24 cellular contexts compared by ENCODE assay signal in the genomic region with DNA sequence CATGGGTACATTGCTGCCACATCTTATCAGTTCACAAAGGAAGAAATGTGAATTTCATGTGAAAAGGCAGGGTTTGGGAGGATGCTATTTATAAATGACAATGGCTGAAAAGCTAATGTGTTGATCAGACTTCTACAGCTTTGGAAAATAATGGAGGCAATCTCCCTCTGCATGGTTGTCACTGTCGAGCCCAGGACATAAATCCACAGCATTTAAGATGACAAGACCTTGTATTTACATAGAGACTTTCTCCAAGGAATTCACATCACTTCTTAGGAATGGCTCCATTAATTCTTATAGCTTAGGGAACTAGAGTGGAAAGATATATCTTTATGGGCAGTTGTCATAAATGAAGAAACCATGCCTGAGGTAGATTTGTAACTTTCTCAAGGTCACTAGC.
"Had no signal": no experiment of that assay in that cellular context is flagged by ENCODE, and none has a peak within 500 bp of the region (broad histone marks: within the 10 kb centered on the region; RNA-seq: fewer than 3 reads in every experiment).

No MANE protein-coding gene starts in this region.

- H3K27ac ChIP-seq: adrenal gland, breast epithelium, Peyer's patch, RWPE1, SJSA1 had no signal

- H3K4me3 ChIP-seq: adrenal gland, breast epithelium, Peyer's patch, SJSA1 had no signal

- DNase-seq: activated CD4-positive, alpha-beta T cell treated with anti-CD3 and anti-CD28 coated beads for 4 hours; activated CD8-positive, alpha-beta memory T cell treated with anti-CD3 and anti-CD28 coated beads, Interleukin-2, amount 50 U/mL, for 4 hours; activated CD8-positive, alpha-beta T cell treated with anti-CD3 and anti-CD28 coated beads for 36 hours; activated naive CD4-positive, alpha-beta T cell treated with anti-CD3 and anti-CD28 coated beads, Interleukin-2, amount 50 U/mL, for 16 hours; activated naive CD8-positive, alpha-beta T cell treated with anti-CD3 and anti-CD28 coated beads, Interleukin-2, amount 10 ng/mL, durations not matched to agents 7 days and 5 days; activated T-cell treated with anti-CD3 and anti-CD28 coated beads, Interleukin-2, amount 50 U/mL, for 72 hours; adrenal gland; anterior cingulate cortex; caudate nucleus; NCI-H1092; NCI-H1930; NCI-H2107; NCI-H2171 treated with DMSO at 0.1 percent for 48 hours; NCI-H226; Peyer's patch; Right ventricle myocardium superior; SW 1271 had no signal

- H3K4me1 ChIP-seq: adrenal gland, breast epithelium, Peyer's patch had no signal

- ATAC-seq: activated CD4-positive, CD25-positive, alpha-beta regulatory T cell treated with anti-CD3 and anti-CD28 coated beads, Interleukin-2, amount 50 U/mL, for 24 hours; activated CD8-positive, alpha-beta T cell treated with anti-CD3 and anti-CD28 coated beads for 36 hours; activated T-cell treated with anti-CD3 and anti-CD28 coated beads, Interleukin-2, amount 50 U/mL, for 72 hours; SK-N-SH treated with all-trans-retinoic acid at 6 μM for 48 hours had no signal

- H3K36me3 Mint-ChIP-seq: activated naive CD8-positive, alpha-beta T cell treated with anti-CD3 and anti-CD28 coated beads, Interleukin-2, amount 10 ng/mL, durations not matched to agents 7 days and 5 days had no signal

- H3K4me3 Mint-ChIP-seq: activated CD8-positive, alpha-beta T cell treated with anti-CD3 and anti-CD28 coated beads for 36 hours; activated naive CD8-positive, alpha-beta T cell treated with anti-CD3 and anti-CD28 coated beads, Interleukin-2, amount 10 ng/mL, durations not matched to agents 7 days and 5 days; activated T-cell treated with anti-CD3 and anti-CD28 coated beads, Interleukin-2, amount 50 U/mL, for 72 hours; T-helper 2 cell treated with Interferon-gamma antibody and Interleukin-4, amounts not matched to agents 5 μg/mL and 100 μg/mL, for 36 hours had no signal

- H3K9me3 ChIP-seq: adrenal gland, breast epithelium, Peyer's patch, SJSA1 had no signal

- H3K27me3 Mint-ChIP-seq: activated CD8-positive, alpha-beta T cell treated with anti-CD3 and anti-CD28 coated beads for 36 hours had no signal

- H3K9me3 Mint-ChIP-seq: activated CD8-positive, alpha-beta T cell treated with anti-CD3 and anti-CD28 coated beads for 36 hours; activated naive CD8-positive, alpha-beta T cell treated with anti-CD3 and anti-CD28 coated beads, Interleukin-2, amount 10 ng/mL, durations not matched to agents 7 days and 5 days; activated T-cell treated with anti-CD3 and anti-CD28 coated beads, Interleukin-2, amount 50 U/mL, for 72 hours; activated T-helper 2 cell treated with anti-CD3 and anti-CD28 coated beads, Interferon-gamma antibody, Interleukin-2, Interleukin-4, amounts not matched to agents 10 μg/mL and 5 μg/mL and 100 μg/mL, durations not matched to agents 14 hours and 24 hours and 36 hours; T-helper 2 cell treated with Interferon-gamma antibody and Interleukin-4, amounts not matched to agents 5 μg/mL and 100 μg/mL, for 36 hours had no signal

- H3K4me1 Mint-ChIP-seq: activated naive CD8-positive, alpha-beta T cell treated with anti-CD3 and anti-CD28 coated beads, Interleukin-2, amount 10 ng/mL, durations not matched to agents 7 days and 5 days had no signal

- H3K27ac Mint-ChIP-seq: activated CD8-positive, alpha-beta T cell treated with anti-CD3 and anti-CD28 coated beads for 36 hours; activated naive CD8-positive, alpha-beta T cell treated with anti-CD3 and anti-CD28 coated beads, Interleukin-2, amount 10 ng/mL, durations not matched to agents 7 days and 5 days; activated T-cell treated with anti-CD3 and anti-CD28 coated beads, Interleukin-2, amount 50 U/mL, for 72 hours; activated T-helper 2 cell treated with anti-CD3 and anti-CD28 coated beads, Interferon-gamma antibody, Interleukin-2, Interleukin-4, amounts not matched to agents 10 μg/mL and 5 μg/mL and 100 μg/mL, durations not matched to agents 14 hours and 24 hours and 36 hours; T-helper 2 cell treated with Interferon-gamma antibody and Interleukin-4, amounts not matched to agents 5 μg/mL and 100 μg/mL, for 36 hours had no signal

- H3K27me3 ChIP-seq: breast epithelium, Peyer's patch, SJSA1 had no signal

- H3K36me3 ChIP-seq: adrenal gland, breast epithelium, Peyer's patch, SJSA1 had no signal
